Comparison of ENCODE assay signal across 25 cellular contexts in genomic region chr3:188486126-188486525, GRCh38.
DNase-seq lines count a peak whose midpoint lies in the region; FAIRE-seq and TF ChIP-seq lines count a peak whose summit lies in the region.
"Had no signal": no experiment of that assay in that cellular context is flagged by ENCODE, and none has a peak within 500 bp of the region (broad histone marks: within the 10 kb centered on the region; RNA-seq: fewer than 3 reads in every experiment).

No MANE protein-coding gene starts in this region.

- no peaks in the 10 kb centered on the region for H3K27me3 ChIP-seq in astrocyte (ENCODE audit: insufficient read depth, low read length)
- no peaks in the 10 kb centered on the region for H3K27me3 ChIP-seq in keratinocyte (ENCODE audit: control insufficient read depth, extremely low read depth, insufficient read depth, low read length)
- no peaks in the 10 kb centered on the region for H3K27me3 ChIP-seq in MG63
- H3K27me3 ChIP-seq: breast epithelium, hepatocyte, ovary, testis, vagina had no signal

- no peak overlapping the region for H2AFZ ChIP-seq in astrocyte (ENCODE audit: low read depth, low read length)
- H2AFZ ChIP-seq in keratinocyte (ENCODE audit: control insufficient read depth, low read length): no peak overlapping the region
- H2AFZ ChIP-seq: hepatocyte had no signal

- H3K79me2 ChIP-seq in astrocyte (ENCODE audit: insufficient read depth, low read length): peaks cover 43% of the 10 kb centered on the region
- no peaks in the 10 kb centered on the region for H3K79me2 ChIP-seq in keratinocyte (ENCODE audit: control insufficient read depth, insufficient read depth, low read length)

- H3K9ac ChIP-seq in astrocyte (ENCODE audit: low read length): peak overlapping the region; percentile 29
- H3K9ac ChIP-seq in keratinocyte (ENCODE audit: control insufficient read depth, extremely low read depth, insufficient read depth, low read length): no peak overlapping the region

- H3K36me3 Mint-ChIP-seq in HFFc6 (ENCODE audit: low read depth) (peaks cover 52% of the 10 kb centered on the region), astrocyte (ENCODE audit: low read depth, unreplicated experiment) (peaks cover 13% of the 10 kb centered on the region)

- DNase-seq in AG10803 (ENCODE audit: low read depth) (peak; percentile 42), HFFc6 (peak; percentile 53), astrocyte (ENCODE audit: low read depth) (peak; percentile 73), keratinocyte (ENCODE audit: low read depth, low spot score) (no peak), DMS153 treated with DMSO at 0.1 percent for 48 hours (lab: John Stamatoyannopoulos, UW; ENCODE audit: unreplicated experiment) (no peak), DMS 273 treated with DMSO at 0.1 percent for 48 hours (lab: John Stamatoyannopoulos, UW) (no peak), MG63 (no peak)
- DNase-seq in stimulated activated CD4-positive, alpha-beta T cell treated with anti-CD3 and anti-CD28 coated beads, Interleukin-4, amount 100 ng/mL, for 1 hour: no peak
- DNase-seq: activated naive CD8-positive, alpha-beta T cell treated with anti-CD3 and anti-CD28 coated beads, Interleukin-2, amount 10 ng/mL, durations not matched to agents 7 days and 5 days; CD4-positive, alpha-beta T cell; islet precursor cell; lower lobe of right lung; naive B cell; NCI-H1417 treated with DMSO at 0.1 percent for 48 hours; NCI-H524; ovary; right cardiac atrium; testis had no signal

- no peak for TF ChIP-seq CTCF in AG10803 (conservative IDR thresholded peaks at IDR 0.05; ENCODE audit: low read length)
- TF ChIP-seq CTCF in HFFc6 (IDR thresholded peaks at IDR 0.05): no peak
- no peak for TF ChIP-seq CTCF in astrocyte (IDR thresholded peaks at IDR 0.05; ENCODE audit: insufficient read depth, low read depth, low read length)
- no peak for TF ChIP-seq CTCF in keratinocyte (optimal IDR thresholded peaks at IDR 0.05 in 1 of 3, IDR thresholded peaks at IDR 0.05 in 1 of 3, conservative IDR thresholded peaks at IDR 0.05 in 1 of 3; ENCODE audit: extremely low read depth in 1 of 3, insufficient read depth in 2 of 3, low read length in 3 of 3)

- H3K27ac Mint-ChIP-seq in HFFc6: peak overlapping the region; percentile 76
- peak overlapping the region; percentile 88 for H3K27ac Mint-ChIP-seq in astrocyte (ENCODE audit: unreplicated experiment)
- H3K27ac Mint-ChIP-seq: activated naive CD8-positive, alpha-beta T cell treated with anti-CD3 and anti-CD28 coated beads, Interleukin-2, amount 10 ng/mL, durations not matched to agents 7 days and 5 days; activated T-helper 2 cell treated with anti-CD3 and anti-CD28 coated beads, Interferon-gamma antibody, Interleukin-2, Interleukin-4, amounts not matched to agents 10 μg/mL and 5 μg/mL and 100 μg/mL, durations not matched to agents 14 hours and 24 hours and 36 hours; CD4-positive, alpha-beta T cell; dendritic cell treated with granulocyte-macrophage colony-stimulating factor and Interleukin-4, amounts not matched to agents 40 ng/mL and 50 ng/mL, for 4 days; stimulated activated effector memory CD8-positive, alpha-beta T cell treated with anti-CD3 and anti-CD28 coated beads, Interleukin-12 subunit alpha, Interleukin-12 subunit beta, amount 100 ng/mL, for 72 hours had no signal

- H3K4me1 Mint-ChIP-seq in HFFc6 (ENCODE audit: low read depth) (peaks cover 89% of the 10 kb centered on the region), astrocyte (ENCODE audit: low read depth, unreplicated experiment) (peaks cover 45% of the 10 kb centered on the region)

- no peaks in the 10 kb centered on the region for H3K9me3 ChIP-seq in astrocyte (ENCODE audit: insufficient read depth, low read depth, low read length)
- H3K9me3 ChIP-seq in keratinocyte (ENCODE audit: control insufficient read depth, low read depth, low read length): no peaks in the 10 kb centered on the region
- no peaks in the 10 kb centered on the region; the same call in 1 of the 2 replicates for H3K9me3 ChIP-seq in MG63
- H3K9me3 ChIP-seq: breast epithelium, lower lobe of right lung, ovary, testis, vagina had no signal

- H3K4me3 Mint-ChIP-seq in HFFc6: peak overlapping the region; percentile 33; the same call in 1 of the 2 replicates
- H3K4me3 Mint-ChIP-seq in astrocyte (ENCODE audit: unreplicated experiment): no peak overlapping the region
- H3K4me3 Mint-ChIP-seq: activated naive CD8-positive, alpha-beta T cell treated with anti-CD3 and anti-CD28 coated beads, Interleukin-2, amount 10 ng/mL, durations not matched to agents 7 days and 5 days; CD4-positive, alpha-beta T cell; dendritic cell treated with granulocyte-macrophage colony-stimulating factor and Interleukin-4, amounts not matched to agents 40 ng/mL and 50 ng/mL, for 4 days; naive B cell; stimulated activated effector memory CD8-positive, alpha-beta T cell treated with anti-CD3 and anti-CD28 coated beads, Interleukin-12 subunit alpha, Interleukin-12 subunit beta, amount 100 ng/mL, for 72 hours had no signal

- H3K27me3 Mint-ChIP-seq in HFFc6 (ENCODE audit: insufficient read depth) (no peaks in the 10 kb centered on the region; the same call in 1 of the 2 replicates), astrocyte (ENCODE audit: low read depth, unreplicated experiment) (no peaks in the 10 kb centered on the region)
- H3K27me3 Mint-ChIP-seq: activated naive CD8-positive, alpha-beta T cell treated with anti-CD3 and anti-CD28 coated beads, Interleukin-2, amount 10 ng/mL, durations not matched to agents 7 days and 5 days; CD4-positive, alpha-beta T cell; dendritic cell treated with granulocyte-macrophage colony-stimulating factor and Interleukin-4, amounts not matched to agents 40 ng/mL and 50 ng/mL, for 4 days; naive B cell had no signal

- H3K27ac ChIP-seq in astrocyte (ENCODE audit: low read depth, low read length) (peak overlapping the region; percentile 76), keratinocyte (ENCODE audit: control insufficient read depth, insufficient read depth, low read length) (no peak overlapping the region)
- H3K27ac ChIP-seq: breast epithelium, hepatocyte, lower lobe of right lung, ovary, testis, vagina had no signal

- H3K4me3 ChIP-seq in AG10803 (ENCODE audit: low read length): no peak overlapping the region
- H3K4me3 ChIP-seq in astrocyte (ENCODE audit: insufficient read depth, low read depth, low read length): no peak overlapping the region
- no peak overlapping the region for H3K4me3 ChIP-seq in keratinocyte (ENCODE audit: control insufficient read depth in 2 of 3, extremely low read depth in 1 of 3, insufficient read depth in 2 of 3, low read depth in 1 of 3, low read length in 3 of 3)
- no peak overlapping the region for H3K4me3 ChIP-seq in MG63
- H3K4me3 ChIP-seq: breast epithelium, hepatocyte, lower lobe of right lung, ovary, testis, vagina had no signal

- H4K20me1 ChIP-seq in astrocyte (ENCODE audit: insufficient read depth, low read length) (peaks cover 9% of the 10 kb centered on the region), keratinocyte (ENCODE audit: control insufficient read depth, extremely low read depth, insufficient read depth, low read length) (no peaks in the 10 kb centered on the region)

- peaks cover 12% of the 10 kb centered on the region for H3K4me1 ChIP-seq in astrocyte (ENCODE audit: insufficient read depth, low read length)
- peaks cover 4% of the 10 kb centered on the region for H3K4me1 ChIP-seq in keratinocyte (ENCODE audit: control insufficient read depth, extremely low read depth, insufficient read depth, low read length)
- H3K4me1 ChIP-seq: testis had no signal

- H3K4me2 ChIP-seq in astrocyte (ENCODE audit: low read length) (peak overlapping the region; percentile 58), keratinocyte (ENCODE audit: control insufficient read depth, extremely low read depth, insufficient read depth, low read depth, low read length) (no peak overlapping the region)
- H3K4me2 ChIP-seq: hepatocyte had no signal

- H3K9me3 Mint-ChIP-seq in HFFc6: peaks cover 4% of the 10 kb centered on the region; the same call in 1 of the 2 replicates
- H3K9me3 Mint-ChIP-seq in astrocyte (ENCODE audit: unreplicated experiment): peaks cover 5% of the 10 kb centered on the region

- H3K36me3 ChIP-seq in astrocyte (ENCODE audit: insufficient read depth, low read length) (peaks cover 8% of the 10 kb centered on the region), keratinocyte (ENCODE audit: control insufficient read depth in 2 of 2, extremely low read depth in 1 of 2, insufficient read depth in 2 of 2, low read length in 2 of 2) (no peaks in the 10 kb centered on the region), MG63 (peaks cover 12% of the 10 kb centered on the region)
- H3K36me3 ChIP-seq: ovary had no signal

- dilution Hi-C loops in keratinocyte (cut with MboI; ENCODE audit: extremely low pct_ligation_motif_present, low sequenced_read_pairs): no loop called here

- FAIRE-seq in astrocyte (lab: Jason Lieb, UNC) (peak; percentile 83), keratinocyte (lab: Jason Lieb, UNC) (peak; percentile 29)
- FAIRE-seq: TTC549 had no signal

- H3K9me1 ChIP-seq in keratinocyte (ENCODE audit: control insufficient read depth, extremely low read depth, insufficient read depth, low read length): no peaks in the 10 kb centered on the region

Comparison
In these comparisons a context has a peak if more than half of its experiments do, and no peak if none do; other contexts are left out.
1. DNase-seq: peak in AG10803 (single experiment), HFFc6 (single experiment) and astrocyte (single experiment); none in keratinocyte (single experiment), stimulated activated CD4-positive, alpha-beta T cell treated with anti-CD3 and anti-CD28 coated beads, Interleukin-4, amount 100 ng/mL, for 1 hour (single experiment), DMS153 treated with DMSO at 0.1 percent for 48 hours (single experiment), DMS 273 treated with DMSO at 0.1 percent for 48 hours (single experiment) and MG63 (single experiment).